2 cellular contexts compared by ENCODE assay signal in genomic region chr6:55594442-55594841, GRCh38.
TF ChIP-seq lines count a peak whose summit lies in the region.

No MANE protein-coding gene starts in this region.

TF ChIP-seq in IMR-90, 13 proteins besides CTCF, POLR2A, EP300 and RAD21:
- TF ChIP-seq FOS (IDR thresholded peaks at IDR 0.05; ENCODE audit: low read depth, low read length) (no peak), RCOR1 (IDR thresholded peaks at IDR 0.05; ENCODE audit: insufficient replicate concordance, low read length) (no peak), MAFK (IDR thresholded peaks at IDR 0.05; ENCODE audit: low read depth, low read length) (no peak), ELK1 (IDR thresholded peaks at IDR 0.05; ENCODE audit: borderline replicate concordance, low read depth, low read length) (no peak), CHD1 (IDR thresholded peaks at IDR 0.05; ENCODE audit: low read depth, low read length) (no peak), MXI1 (IDR thresholded peaks at IDR 0.05; ENCODE audit: borderline replicate concordance, low read depth, low read length) (no peak), CEBPB (IDR thresholded peaks at IDR 0.05; ENCODE audit: low read depth, low read length) (no peak), RFX5 (IDR thresholded peaks at IDR 0.05; ENCODE audit: low read depth, low read length) (no peak), MAZ (IDR thresholded peaks at IDR 0.05; ENCODE audit: borderline replicate concordance, low read depth, low read length) (no peak), BHLHE40 (IDR thresholded peaks at IDR 0.05; ENCODE audit: low read depth, low read length) (no peak), SMC3 (IDR thresholded peaks at IDR 0.05; ENCODE audit: low read depth, low read length) (no peak), NFE2L2 (IDR thresholded peaks at IDR 0.05; ENCODE audit: low read depth, low read length) (no peak)
- TF ChIP-seq, protein P1, sequence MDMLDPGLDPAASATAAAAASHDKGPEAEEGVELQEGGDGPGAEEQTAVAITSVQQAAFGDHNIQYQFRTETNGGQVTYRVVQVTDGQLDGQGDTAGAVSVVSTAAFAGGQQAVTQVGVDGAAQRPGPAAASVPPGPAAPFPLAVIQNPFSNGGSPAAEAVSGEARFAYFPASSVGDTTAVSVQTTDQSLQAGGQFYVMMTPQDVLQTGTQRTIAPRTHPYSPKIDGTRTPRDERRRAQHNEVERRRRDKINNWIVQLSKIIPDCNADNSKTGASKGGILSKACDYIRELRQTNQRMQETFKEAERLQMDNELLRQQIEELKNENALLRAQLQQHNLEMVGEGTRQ (IDR thresholded peaks at IDR 0.05; ENCODE audit: low read depth, low read length) = no peak

TF ChIP-seq in H1, 55 proteins besides CTCF, POLR2A, EP300 and RAD21:
- TF ChIP-seq KDM5A (IDR thresholded peaks at IDR 0.05; ENCODE audit: low read length) = no peak
- no peak for TF ChIP-seq EGR1 (IDR thresholded peaks at IDR 0.05; ENCODE audit: borderline replicate concordance, low read depth, low read length)
- TF ChIP-seq, protein P2, sequence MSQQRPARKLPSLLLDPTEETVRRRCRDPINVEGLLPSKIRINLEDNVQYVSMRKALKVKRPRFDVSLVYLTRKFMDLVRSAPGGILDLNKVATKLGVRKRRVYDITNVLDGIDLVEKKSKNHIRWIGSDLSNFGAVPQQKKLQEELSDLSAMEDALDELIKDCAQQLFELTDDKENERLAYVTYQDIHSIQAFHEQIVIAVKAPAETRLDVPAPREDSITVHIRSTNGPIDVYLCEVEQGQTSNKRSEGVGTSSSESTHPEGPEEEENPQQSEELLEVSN (IDR thresholded peaks at IDR 0.05) = no peak
- TF ChIP-seq POLR2AphosphoS5 (IDR thresholded peaks at IDR 0.05; ENCODE audit: low read depth, low read length) = no peak
- TF ChIP-seq SIX5 (IDR thresholded peaks at IDR 0.05; ENCODE audit: low read depth, low read length) = no peak
- TF ChIP-seq, protein P3, sequence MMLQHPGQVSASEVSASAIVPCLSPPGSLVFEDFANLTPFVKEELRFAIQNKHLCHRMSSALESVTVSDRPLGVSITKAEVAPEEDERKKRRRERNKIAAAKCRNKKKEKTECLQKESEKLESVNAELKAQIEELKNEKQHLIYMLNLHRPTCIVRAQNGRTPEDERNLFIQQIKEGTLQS (IDR thresholded peaks at IDR 0.05; ENCODE audit: insufficient read depth, low read depth, low read length) = no peak
- no peak for TF ChIP-seq MAFK (IDR thresholded peaks at IDR 0.05; ENCODE audit: low read depth, low read length)
- no peak for TF ChIP-seq TAF1 (IDR thresholded peaks at IDR 0.05; ENCODE audit: low read depth, low read length)
